ENCODE assay signal across 9 cellular contexts in genomic region chr1:39788426-39788757, GRCh38. TPM values are rescaled to one million over a fixed set of nuclear protein-coding genes. Genes with fewer than 3 reads are reported as not detected.
A peak's percentile ranks its signal among the peaks of the same experiment; 100 is the strongest.
DNase-seq lines count a peak whose midpoint lies in the region; ATAC-seq, FAIRE-seq and TF ChIP-seq lines count a peak whose summit lies in the region.
"Had no signal": no experiment of that assay in that cellular context is flagged by ENCODE, and none has a peak within 500 bp of the region (broad histone marks: within the 10 kb centered on the region; RNA-seq: fewer than 3 reads in every experiment).

No MANE protein-coding gene starts in this region.

- H3K4me3 ChIP-seq in GM12864 (ENCODE audit: low read depth, low read length) (peak overlapping the region; percentile 89), duodenal mucosa (ENCODE audit: low read depth in 1 of 2, low read length in 2 of 2) (peak overlapping the region; percentile 45 to 70), pancreas (peak overlapping the region; percentile 33 to 77 (median 57))

- 0 to 2% methylated on average over 10 to 51 of the region's 51 CpGs for WGBS in pancreas, 2 donors

- H3K27me3 ChIP-seq in duodenal mucosa (ENCODE audit: control insufficient read depth in 1 of 2, insufficient read depth in 2 of 2, low read length in 2 of 2), result no peaks in the 10 kb centered on the region
- no peaks in the 10 kb centered on the region for H3K27me3 ChIP-seq in pancreas

- H3K4me1 ChIP-seq in duodenal mucosa (ENCODE audit: control insufficient read depth in 1 of 2, insufficient read depth in 2 of 2, low read length in 2 of 2), result peaks cover 0 to 6% of the 10 kb centered on the region in 2 donors
- peaks cover 0 to 9% (median 0%) of the 10 kb centered on the region in 3 donors for H3K4me1 ChIP-seq in pancreas

- TF ChIP-seq CTCF in GM12864 (IDR thresholded peaks at IDR 0.05; ENCODE audit: low read depth, low read length, missing control alignments), result no peak
- TF ChIP-seq CTCF in pancreas (IDR thresholded peaks at IDR 0.05), result no peak

- H3K9me3 ChIP-seq in duodenal mucosa (ENCODE audit: control insufficient read depth in 1 of 2, low read length in 2 of 2), result no peaks in the 10 kb centered on the region
- H3K9me3 ChIP-seq in pancreas, result no peaks in the 10 kb centered on the region

- no peaks in the 10 kb centered on the region for H3K36me3 ChIP-seq in duodenal mucosa (ENCODE audit: control insufficient read depth in 1 of 2, insufficient read depth in 2 of 2, low read length in 2 of 2)
- H3K36me3 ChIP-seq in pancreas, result no peaks in the 10 kb centered on the region

- intact Hi-C loops in pancreas (cut with DNase I), result no loop called here

- no peak overlapping the region for H3K27ac ChIP-seq in duodenal mucosa (ENCODE audit: low read depth, low read length)
- peak overlapping the region in 2 of 4 donors; percentile 61 to 70 for H3K27ac ChIP-seq in pancreas

- H3K9ac ChIP-seq in duodenal mucosa (ENCODE audit: low read depth in 1 of 2, low read length in 2 of 2), result no peak overlapping the region

- FAIRE-seq in pancreas (lab: Jason Lieb, UNC), result no peak

- DNase-seq in GM12864 (ENCODE audit: low read depth) (no peak), pancreas (no peak), T-helper 9 cell (no peak), DMS153 treated with DMSO at 0.1 percent for 48 hours (lab: John Stamatoyannopoulos, UW; ENCODE audit: unreplicated experiment) (no peak)
- no peak for DNase-seq in central memory CD4-positive, alpha-beta T cell

- ATAC-seq in HG02973 (IDR thresholded peaks at IDR 0.05; ENCODE audit: unreplicated experiment) (peak; percentile 22), pancreas (peak; percentile 19 to 40 (median 35)), HG03159 (IDR thresholded peaks at IDR 0.05; ENCODE audit: unreplicated experiment) (no peak)

RNA-seq across cellular contexts. Expression of gene BMP8B, which starts 0.3 kb away (rescaled TPM):
- total RNA-seq in pancreas, result 1 to 10 TPM; 2.4 to 6.4 (median 3.7) TPM
- polyA plus RNA-seq in pancreas, result 1 to 10 TPM; 1.4 to 3.0 TPM

RNA-seq across cellular contexts. Expression of gene OXCT2, which starts 17.2 kb away (rescaled TPM):
- 1 to 10 TPM in 1 of 6 donors, under 1 TPM in 5; 0.55 to 2.2 (median 0.93) TPM for total RNA-seq in pancreas
- 1 to 10 TPM; 1.7 to 2.3 TPM for polyA plus RNA-seq in pancreas
- polyA plus RNA-seq: neural cell had no signal

RNA-seq across cellular contexts. Expression of gene PPIE, which starts 49.7 kb away (rescaled TPM):
- total RNA-seq in pancreas, result 10 to 100 TPM; 18.1 to 36.8 (median 27.1) TPM
- polyA plus RNA-seq in pancreas, result 10 to 100 TPM; 23.7 to 42.5 TPM
